In the genomic region with DNA sequence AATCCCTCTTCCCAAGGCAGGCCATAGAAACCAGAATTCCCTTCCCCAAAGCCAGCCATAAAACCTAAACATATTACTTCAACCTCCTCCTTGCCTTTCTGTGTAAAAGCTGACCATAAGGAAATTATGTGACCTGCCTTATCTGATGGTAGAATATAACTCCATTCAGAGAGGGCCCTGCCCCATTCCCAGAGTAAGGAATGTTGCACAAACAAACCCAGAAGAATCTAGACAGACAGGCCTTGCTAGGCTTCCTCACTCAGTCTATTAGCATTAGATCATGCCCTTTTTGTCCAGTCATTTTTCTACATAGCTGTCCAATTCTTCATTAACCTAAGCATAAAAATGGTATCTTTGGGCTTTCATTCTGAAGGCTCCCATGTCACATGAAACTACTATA, we compare ENCODE assay signal across 14 cellular contexts. TPM values are rescaled to one million over a fixed set of nuclear protein-coding genes. Genes with fewer than 3 reads are reported as not detected.
A peak's percentile ranks its signal among the peaks of the same experiment; 100 is the strongest.
DNase-seq lines count a peak whose midpoint lies in the region; ATAC-seq and TF ChIP-seq lines count a peak whose summit lies in the region.
"Had no signal": no experiment of that assay in that cellular context is flagged by ENCODE, and none has a peak within 500 bp of the region (broad histone marks: within the 10 kb centered on the region; RNA-seq: fewer than 3 reads in every experiment).

No MANE protein-coding gene starts in this region.

- TF ChIP-seq CTCF in heart right ventricle (IDR thresholded peaks at IDR 0.05) (no peak), mesothelial cell of epicardium (IDR thresholded peaks at IDR 0.05; ENCODE audit: unreplicated experiment) (no peak)

- peak overlapping the region in 7 of 10 donors; percentile 37 to 76 (median 63) for H3K27ac ChIP-seq in heart right ventricle

- H3K27me3 ChIP-seq in heart right ventricle (no peaks in the 10 kb centered on the region), adipocyte (replicated peaks; ENCODE audit: control insufficient read depth, insufficient read depth, low read length) (no peaks in the 10 kb centered on the region)
- H3K27me3 ChIP-seq: spleen had no signal

- peak overlapping the region; percentile 79 for H3K27ac Mint-ChIP-seq in mesothelial cell of epicardium

- no peaks in the 10 kb centered on the region for H3K27me3 Mint-ChIP-seq in mesothelial cell of epicardium (ENCODE audit: low read depth)

- intact Hi-C loops in heart right ventricle (cut with DNase I) = loop anchor here in 1 of 10 donors (10.0 kb wide), 1 partner anchor 1161 kb away; no protein-coding TSS in a partner anchor
- intact Hi-C loops in left ventricle myocardium superior (cut with micrococcal nuclease) = no loop called here
- intact Hi-C loops in left colon (cut with DNase I, micrococcal nuclease) = no loop called here

- H3K4me1 ChIP-seq in heart right ventricle (peaks cover 0 to 38% (median 18%) of the 10 kb centered on the region in 9 donors), adipocyte (ENCODE audit: control insufficient read depth, insufficient read depth, low read length) (peaks cover 12% of the 10 kb centered on the region)

- no peak for ATAC-seq in heart right ventricle
- ATAC-seq in left ventricle myocardium superior = no peak
- ATAC-seq in left colon = no peak
- ATAC-seq in HG03095 (IDR thresholded peaks at IDR 0.05; ENCODE audit: unreplicated experiment) = no peak
- ATAC-seq in GM18873 (IDR thresholded peaks at IDR 0.05; ENCODE audit: low FRiP score, unreplicated experiment) = no peak
- ATAC-seq in HG03159 (IDR thresholded peaks at IDR 0.05; ENCODE audit: unreplicated experiment) = no peak

- peaks cover 19% of the 10 kb centered on the region for H3K4me1 Mint-ChIP-seq in mesothelial cell of epicardium

- H3K9me3 Mint-ChIP-seq in mesothelial cell of epicardium = peaks cover 13% of the 10 kb centered on the region

- no peaks in the 10 kb centered on the region for H3K36me3 ChIP-seq in heart right ventricle
- no peaks in the 10 kb centered on the region for H3K36me3 ChIP-seq in adipocyte (ENCODE audit: control insufficient read depth, insufficient read depth, low read length, severe bottlenecking)
- H3K36me3 ChIP-seq: spleen had no signal

- peaks cover 1% of the 10 kb centered on the region for H3K36me3 Mint-ChIP-seq in mesothelial cell of epicardium

- H3K9me3 ChIP-seq in heart right ventricle (no peaks in the 10 kb centered on the region), adipocyte (ENCODE audit: control insufficient read depth, low read length) (no peaks in the 10 kb centered on the region)
- H3K9me3 ChIP-seq: spleen had no signal

- DNase-seq in heart right ventricle = no peak
- no peak for DNase-seq in left ventricle myocardium superior
- peak; percentile 12 for DNase-seq in adipocyte (ENCODE audit: low read depth)
- DNase-seq in mesothelial cell of epicardium (ENCODE audit: low spot score in 2 of 2, unreplicated experiment in 2 of 2) = no peak
- DNase-seq in left colon = no peak
- DNase-seq: activated CD4-positive, alpha-beta T cell treated with anti-CD3 and anti-CD28 coated beads for 1 hour; effector CD8-positive, alpha-beta T cell; NCI-H524 treated with DMSO at 0.1 percent for 48 hours; spleen had no signal

- H3K4me3 ChIP-seq in heart right ventricle (no peak overlapping the region), adipocyte (ENCODE audit: low read length) (no peak overlapping the region)

- no peak overlapping the region for H3K4me3 Mint-ChIP-seq in mesothelial cell of epicardium

- no peak overlapping the region for H3K9ac ChIP-seq in adipocyte (ENCODE audit: low read length)

RNA-seq across cellular contexts. Expression of a gene that starts 17.8 kb away (rescaled TPM):
- total RNA-seq in heart right ventricle (not detected), left ventricle myocardium superior (not detected), mesothelial cell of epicardium (not detected in 3 replicates), left colon (not detected)
- polyA plus RNA-seq in heart right ventricle = not detected
- total RNA-seq: SK-MEL-5, spleen had no signal
- polyA plus RNA-seq: adipose tissue, spleen had no signal

RNA-seq across cellular contexts. Expression of a gene that starts 46.1 kb away (rescaled TPM):
- total RNA-seq in heart right ventricle (not detected), left ventricle myocardium superior (not detected), mesothelial cell of epicardium (not detected in 3 replicates), left colon (not detected)
- not detected for polyA plus RNA-seq in heart right ventricle
- total RNA-seq: SK-MEL-5, spleen had no signal
- polyA plus RNA-seq: adipose tissue, spleen had no signal
